Comparison of ENCODE assay signal across 11 cellular contexts in the genomic region with DNA sequence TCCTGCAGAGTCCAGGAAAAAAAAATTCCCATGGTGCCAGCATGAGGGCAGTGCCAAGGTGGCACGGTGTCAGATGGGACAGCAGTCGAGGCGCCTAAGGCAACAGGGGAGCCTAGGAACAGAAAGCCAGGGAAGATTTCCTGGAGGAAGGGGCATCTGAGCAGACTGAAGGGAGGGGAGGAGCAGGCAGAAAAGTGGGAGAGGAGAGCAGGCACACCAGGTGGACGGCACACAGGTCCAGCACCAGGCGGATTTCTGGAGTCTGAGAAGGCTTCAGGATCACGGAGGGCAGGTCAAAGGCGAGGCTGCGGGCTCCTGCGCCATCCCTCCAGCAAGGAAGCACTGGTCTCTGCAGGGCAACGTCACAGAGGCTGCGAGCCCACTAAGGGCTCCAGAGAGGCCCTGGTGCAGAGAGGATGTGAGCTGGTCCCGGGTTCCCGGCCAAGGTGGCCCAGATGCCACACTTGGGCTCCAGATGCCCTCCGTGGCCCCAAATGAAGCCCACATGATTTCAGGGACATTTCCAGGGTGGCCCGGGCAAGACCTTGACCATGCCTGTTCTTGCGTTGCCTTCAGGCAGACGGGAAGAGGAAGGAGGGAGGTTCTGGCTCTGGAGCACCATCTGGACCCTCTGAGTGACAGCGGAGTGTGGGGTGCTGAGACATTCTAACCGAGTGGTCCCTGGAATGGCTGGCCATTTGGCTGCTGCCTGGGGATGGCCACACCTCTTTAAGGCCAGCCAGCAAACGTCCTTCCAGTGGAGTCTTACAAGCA. TPM values are rescaled to one million over a fixed set of nuclear protein-coding genes. Genes with fewer than 3 reads are reported as not detected.
DNase-seq lines count a peak whose midpoint lies in the region; ATAC-seq and TF ChIP-seq lines count a peak whose summit lies in the region.
"Had no signal": no experiment of that assay in that cellular context is flagged by ENCODE, and none has a peak within 500 bp of the region (broad histone marks: within the 10 kb centered on the region; RNA-seq: fewer than 3 reads in every experiment).

No MANE protein-coding gene starts in this region.

- H3K36me3 Mint-ChIP-seq in CD14-positive monocyte, result peaks cover 21 to 35% of the 10 kb centered on the region in 2 donors
- no peaks in the 10 kb centered on the region for H3K36me3 Mint-ChIP-seq in natural killer cell treated with Interleukin-12 subunit alpha and Interleukin-12 subunit beta and Interleukin-15 and Interleukin-18, amount 100 ng/mL, for 72 hours

- no peak overlapping the region for H3K4me3 Mint-ChIP-seq in CD14-positive monocyte
- H3K4me3 Mint-ChIP-seq in natural killer cell treated with Interleukin-12 subunit alpha and Interleukin-12 subunit beta and Interleukin-15 and Interleukin-18, amount 100 ng/mL, for 72 hours, result peak overlapping the region; percentile 41

- ATAC-seq in natural killer cell treated with Interleukin-12 subunit alpha and Interleukin-12 subunit beta and Interleukin-15 and Interleukin-18, amount 100 ng/mL, for 72 hours, result no peak
- ATAC-seq in HG02798 (IDR thresholded peaks at IDR 0.05; ENCODE audit: poor library complexity, unreplicated experiment), result no peak

- 86 to 88% methylated on average over 14 to 20 of the region's 20 CpGs for WGBS in tibial nerve, 2 donors

- no peak overlapping the region for H3K27ac ChIP-seq in tibial nerve

- peaks cover 0 to 22% (median 0%) of the 10 kb centered on the region in 3 donors for H3K36me3 ChIP-seq in tibial nerve

- no peak for TF ChIP-seq EP300 in tibial nerve (IDR thresholded peaks at IDR 0.05)

- H3K27me3 ChIP-seq in tibial nerve, result no peaks in the 10 kb centered on the region

- no peaks in the 10 kb centered on the region for H3K9me3 Mint-ChIP-seq in CD14-positive monocyte
- H3K9me3 Mint-ChIP-seq in natural killer cell treated with Interleukin-12 subunit alpha and Interleukin-12 subunit beta and Interleukin-15 and Interleukin-18, amount 100 ng/mL, for 72 hours, result no peaks in the 10 kb centered on the region
- H3K9me3 Mint-ChIP-seq: stimulated activated naive CD8-positive, alpha-beta T cell treated with anti-CD3 and anti-CD28 coated beads, Interleukin-15, Interleukin-2, amounts not matched to agents 100 ng/mL and 50 ng/mL, for 24 hours had no signal

- H3K4me1 ChIP-seq in tibial nerve, result peaks cover 0 to 88% (median 45%) of the 10 kb centered on the region in 4 donors

- TF ChIP-seq CTCF in CD14-positive monocyte (IDR thresholded peaks at IDR 0.05) (no peak), NB4 (IDR thresholded peaks at IDR 0.05; ENCODE audit: low read depth, low read length) (no peak), tibial nerve (IDR thresholded peaks at IDR 0.05) (no peak)

- peak; percentile 43 for DNase-seq in CD14-positive monocyte (ENCODE audit: low spot score)
- DNase-seq in NB4 (ENCODE audit: low read depth), result peak; percentile 2
- peak; percentile 45 for DNase-seq in ecto neural progenitor cell (ENCODE audit: low spot score)
- peak; percentile 54 for DNase-seq in natural killer cell treated with Interleukin-12 subunit alpha and Interleukin-12 subunit beta and Interleukin-15 and Interleukin-18, amount 100 ng/mL, for 72 hours (ENCODE audit: low spot score)
- DNase-seq in tibial nerve (ENCODE audit: low spot score in 2 of 2), result no peak
- no peak for DNase-seq in SW 1271 (lab: John Stamatoyannopoulos, UW)
- DNase-seq in NCI-H2227 treated with DMSO at 0.1 percent for 48 hours (lab: John Stamatoyannopoulos, UW), result no peak
- DNase-seq: central memory CD4-positive, alpha-beta T cell; NCI-H748 treated with DMSO at 0.1 percent for 48 hours had no signal

- intact Hi-C loops in CD14-positive monocyte (cut with micrococcal nuclease), result loop anchor here in 1 of 2 donors (10.0 kb wide), 3 partner anchors 140 to 440 kb away; no protein-coding TSS in a partner anchor

- TF ChIP-seq POLR2A in NB4 (IDR thresholded peaks at IDR 0.05; ENCODE audit: extremely low read depth, insufficient read length) (no peak), tibial nerve (IDR thresholded peaks at IDR 0.05) (no peak)

- peak overlapping the region in 1 of 7 donors; percentile 75 for H3K27ac Mint-ChIP-seq in CD14-positive monocyte
- no peak overlapping the region for H3K27ac Mint-ChIP-seq in natural killer cell treated with Interleukin-12 subunit alpha and Interleukin-12 subunit beta and Interleukin-15 and Interleukin-18, amount 100 ng/mL, for 72 hours
- H3K27ac Mint-ChIP-seq: stimulated activated naive CD8-positive, alpha-beta T cell treated with anti-CD3 and anti-CD28 coated beads, Interleukin-15, Interleukin-2, amounts not matched to agents 100 ng/mL and 50 ng/mL, for 24 hours had no signal

- peaks cover 45% of the 10 kb centered on the region for H3K4me1 Mint-ChIP-seq in CD14-positive monocyte
- H3K4me1 Mint-ChIP-seq in natural killer cell treated with Interleukin-12 subunit alpha and Interleukin-12 subunit beta and Interleukin-15 and Interleukin-18, amount 100 ng/mL, for 72 hours (ENCODE audit: low read depth in 2 of 2), result peaks cover 22 to 50% of the 10 kb centered on the region in 2 donors

- peaks cover 2 to 17% (median 8%) of the 10 kb centered on the region in 3 donors for H3K27me3 Mint-ChIP-seq in CD14-positive monocyte (ENCODE audit: low read depth in 3 of 3)
- no peaks in the 10 kb centered on the region for H3K27me3 Mint-ChIP-seq in natural killer cell treated with Interleukin-12 subunit alpha and Interleukin-12 subunit beta and Interleukin-15 and Interleukin-18, amount 100 ng/mL, for 72 hours
- H3K27me3 Mint-ChIP-seq: stimulated activated naive CD8-positive, alpha-beta T cell treated with anti-CD3 and anti-CD28 coated beads, Interleukin-15, Interleukin-2, amounts not matched to agents 100 ng/mL and 50 ng/mL, for 24 hours had no signal

- H3K4me3 ChIP-seq in NB4 (ENCODE audit: low read depth, low read length) (peak overlapping the region; percentile 81), tibial nerve (peak overlapping the region in 1 of 4 donors; percentile 78)

- H3K9me3 ChIP-seq in tibial nerve, result no peaks in the 10 kb centered on the region

RNA-seq across cellular contexts. Expression of a gene that starts 4.1 kb away (rescaled TPM):
- 1 to 10 TPM; 2.9 to 4.0 TPM for polyA plus RNA-seq in CD14-positive monocyte
- total RNA-seq in natural killer cell treated with Interleukin-12 subunit alpha and Interleukin-12 subunit beta and Interleukin-15 and Interleukin-18, amount 100 ng/mL, for 72 hours, result 10 to 100 TPM; 17.5 to 25.5 TPM
- total RNA-seq in tibial nerve, result 10 to 100 TPM; 21.6 to 51.6 (median 39.3) TPM

Comparison
In these comparisons a context has a peak if more than half of its experiments do, and no peak if none do; other contexts are left out.
1. DNase-seq: peak in CD14-positive monocyte (single experiment), NB4 (single experiment), ecto neural progenitor cell (single experiment) and natural killer cell treated with Interleukin-12 subunit alpha and Interleukin-12 subunit beta and Interleukin-15 and Interleukin-18, amount 100 ng/mL, for 72 hours (single experiment); none in tibial nerve (0 of 2), SW 1271 (0 of 2) and NCI-H2227 treated with DMSO at 0.1 percent for 48 hours (single experiment).